1 cellular context compared by ENCODE assay signal in the genomic region with DNA sequence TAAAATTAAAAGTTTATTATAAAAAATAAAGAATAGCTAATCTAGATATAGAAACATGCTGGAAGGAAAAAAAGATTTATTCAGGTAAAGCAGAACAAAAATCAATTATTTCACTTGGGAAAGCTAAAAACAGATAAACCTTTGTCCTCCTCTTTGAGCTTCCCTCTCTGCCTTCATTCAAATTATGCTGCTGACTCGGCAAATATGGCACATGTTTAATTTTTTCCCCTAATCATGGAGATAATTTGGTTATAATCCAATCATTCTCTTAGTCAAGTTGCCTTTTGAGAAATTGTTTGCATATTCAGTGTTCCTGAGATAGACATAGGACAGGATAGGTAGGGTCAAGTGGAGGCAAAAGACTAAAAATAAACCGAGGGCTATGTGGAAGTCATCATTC.
A peak's percentile ranks its signal among the peaks of the same experiment; 100 is the strongest.
TF ChIP-seq lines count a peak whose summit lies in the region.

No MANE protein-coding gene starts in this region.

TF ChIP-seq in IMR-90, 13 proteins besides CTCF, POLR2A, EP300 and RAD21:
- TF ChIP-seq, protein P1, sequence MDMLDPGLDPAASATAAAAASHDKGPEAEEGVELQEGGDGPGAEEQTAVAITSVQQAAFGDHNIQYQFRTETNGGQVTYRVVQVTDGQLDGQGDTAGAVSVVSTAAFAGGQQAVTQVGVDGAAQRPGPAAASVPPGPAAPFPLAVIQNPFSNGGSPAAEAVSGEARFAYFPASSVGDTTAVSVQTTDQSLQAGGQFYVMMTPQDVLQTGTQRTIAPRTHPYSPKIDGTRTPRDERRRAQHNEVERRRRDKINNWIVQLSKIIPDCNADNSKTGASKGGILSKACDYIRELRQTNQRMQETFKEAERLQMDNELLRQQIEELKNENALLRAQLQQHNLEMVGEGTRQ (IDR thresholded peaks at IDR 0.05; ENCODE audit: low read depth, low read length), result no peak
- TF ChIP-seq MAFK (IDR thresholded peaks at IDR 0.05; ENCODE audit: low read depth, low read length), result peak; percentile 94
